Comparison of ENCODE assay signal across 8 cellular contexts in the genomic region with DNA sequence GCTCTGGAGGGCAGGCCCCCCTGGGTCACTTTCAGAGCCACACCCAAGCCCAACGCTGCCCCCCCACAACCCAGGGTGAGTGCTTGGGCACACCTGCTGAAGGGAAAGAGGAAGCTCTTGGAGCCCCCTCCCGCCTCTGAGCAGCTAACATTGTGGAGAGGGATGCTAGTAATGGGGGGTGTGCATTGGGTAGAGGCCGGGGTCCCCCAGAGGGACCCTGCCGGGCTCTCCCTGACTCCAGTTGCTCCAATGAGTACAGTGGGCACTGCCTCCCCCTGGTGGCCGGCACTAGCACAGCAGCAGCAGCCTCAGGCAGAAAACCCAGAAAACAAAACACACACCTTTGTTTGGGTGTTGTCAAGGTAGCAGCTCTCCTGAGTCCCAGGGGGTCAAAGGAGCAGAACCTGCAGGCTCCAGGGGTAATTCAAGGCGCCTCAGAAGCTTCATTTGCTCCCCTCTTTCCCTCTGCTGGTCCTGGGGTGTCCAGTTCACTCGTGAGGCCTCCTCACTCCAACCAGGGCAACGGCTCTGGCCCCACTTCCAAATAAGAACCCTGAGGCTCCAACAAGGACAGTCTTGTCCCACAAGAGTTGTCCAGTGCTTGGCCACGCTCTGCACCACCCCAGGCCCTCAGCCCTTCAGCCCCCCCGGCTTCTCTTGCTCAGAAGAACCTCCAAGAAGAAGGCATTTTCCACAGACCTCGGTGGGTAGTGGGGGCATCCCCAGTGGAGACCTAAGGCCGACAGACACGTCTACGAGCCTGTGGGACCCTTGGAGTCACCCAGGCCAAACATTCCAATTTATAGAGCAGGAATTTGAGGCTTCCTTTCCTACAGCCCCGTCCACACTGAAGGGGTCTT. TPM values are rescaled to one million over a fixed set of nuclear protein-coding genes. Genes with fewer than 3 reads are reported as not detected.
DNase-seq lines count a peak whose midpoint lies in the region; ATAC-seq and TF ChIP-seq lines count a peak whose summit lies in the region.

No MANE protein-coding gene starts in this region.

- H3K4me1 ChIP-seq in ovary (ENCODE audit: insufficient read depth): peaks cover 11% of the 10 kb centered on the region
- peaks cover 15% of the 10 kb centered on the region for H3K4me1 ChIP-seq in thymus (ENCODE audit: control insufficient read depth, insufficient read depth, low read length)

- no peak for TF ChIP-seq EP300 in ovary (IDR thresholded peaks at IDR 0.05)

- intact Hi-C loops in Right ventricle myocardium inferior (cut with DNase I) (loop anchor here (5.0 kb wide), 1 partner anchor 115 kb away; the partner anchor contains the start of gene GTF3C5), ovary (cut with DNase I) (loop anchor here (5.0 to 10.0 kb wide), 3 partner anchors 103 to 110 kb away; no protein-coding TSS in a partner anchor)

- H3K4me3 Mint-ChIP-seq in activated naive CD4-positive, alpha-beta T cell treated with anti-CD3 and anti-CD28 coated beads, Interleukin-2, amount 50 U/mL, for 24 hours: peak overlapping the region; percentile 90

- H3K4me3 ChIP-seq in GM06990 (replicated peaks; ENCODE audit: low read depth, low read length) (peak overlapping the region; percentile 82), ovary (peak overlapping the region; percentile 65), thymus (ENCODE audit: low read length) (peak overlapping the region; percentile 85)

- ATAC-seq in SK-N-SH treated with all-trans-retinoic acid at 6 μM for 48 hours: peak; percentile 57
- ATAC-seq in Right ventricle myocardium inferior: peak; percentile 24
- no peak for ATAC-seq in HG02973 (IDR thresholded peaks at IDR 0.05; ENCODE audit: unreplicated experiment)

- no peaks in the 10 kb centered on the region for H3K9me3 Mint-ChIP-seq in activated naive CD4-positive, alpha-beta T cell treated with anti-CD3 and anti-CD28 coated beads, Interleukin-2, amount 50 U/mL, for 24 hours

- H3K27ac ChIP-seq in ovary (peak overlapping the region; percentile 76 to 84), thymus (ENCODE audit: low read depth) (peak overlapping the region; percentile 76)

- no peaks in the 10 kb centered on the region for H3K9me3 ChIP-seq in ovary
- H3K9me3 ChIP-seq in thymus (ENCODE audit: control insufficient read depth): peaks cover 1% of the 10 kb centered on the region

- H3K4me1 Mint-ChIP-seq in activated naive CD4-positive, alpha-beta T cell treated with anti-CD3 and anti-CD28 coated beads, Interleukin-2, amount 50 U/mL, for 24 hours: peaks cover 44% of the 10 kb centered on the region

- H3K27ac Mint-ChIP-seq in activated naive CD4-positive, alpha-beta T cell treated with anti-CD3 and anti-CD28 coated beads, Interleukin-2, amount 50 U/mL, for 24 hours: peak overlapping the region; percentile 92

- DNase-seq in GM06990 (ENCODE audit: extremely low read depth, insufficient read length) (peak; percentile 69), LoVo (ENCODE audit: low spot score) (peak; percentile 85), Right ventricle myocardium inferior (ENCODE audit: missing footprints) (peak; percentile 91), ovary (peak; percentile 75 to 86 (median 86))

- H3K36me3 Mint-ChIP-seq in activated naive CD4-positive, alpha-beta T cell treated with anti-CD3 and anti-CD28 coated beads, Interleukin-2, amount 50 U/mL, for 24 hours: no peaks in the 10 kb centered on the region

- H3K27me3 ChIP-seq in GM06990 (replicated peaks; ENCODE audit: control insufficient read depth, insufficient read depth, low read length) (no peaks in the 10 kb centered on the region), ovary (no peaks in the 10 kb centered on the region), thymus (ENCODE audit: control insufficient read depth, insufficient read depth) (no peaks in the 10 kb centered on the region)

- no peak for TF ChIP-seq POLR2A in ovary (IDR thresholded peaks at IDR 0.05)

- 15 to 23% (median 22%) methylated on average over 15 of the region's 15 CpGs for WGBS in ovary, 3 donors
- 33% methylated on average over 15 of the region's 15 CpGs for WGBS in thymus

- no peaks in the 10 kb centered on the region for H3K27me3 Mint-ChIP-seq in activated naive CD4-positive, alpha-beta T cell treated with anti-CD3 and anti-CD28 coated beads, Interleukin-2, amount 50 U/mL, for 24 hours

- H3K36me3 ChIP-seq in GM06990 (ENCODE audit: control insufficient read depth, insufficient read depth, low read length) (peaks cover 1% of the 10 kb centered on the region), ovary (no peaks in the 10 kb centered on the region), thymus (ENCODE audit: control insufficient read depth, insufficient read depth) (no peaks in the 10 kb centered on the region)

- TF ChIP-seq CTCF in GM06990 (IDR thresholded peaks at IDR 0.05; ENCODE audit: insufficient read depth, low read length, poor library complexity, severe bottlenecking) (peak; percentile 98), ovary (IDR thresholded peaks at IDR 0.05) (peak; percentile 95 to 98 (median 96))

TF ChIP-seq in SK-N-SH treated with all-trans-retinoic acid at 6 μM for 48 hours, 23 proteins besides CTCF, POLR2A, EP300 and RAD21:
- TF ChIP-seq GLIS3 (CRISPR knock-in tag; IDR thresholded peaks at IDR 0.05) (no peak), TSHZ2 (CRISPR knock-in tag; IDR thresholded peaks at IDR 0.05) (0 out of 2 replicates have a peak, but pooled peaks have one; percentile 21), ISL1 (CRISPR knock-in tag; IDR thresholded peaks at IDR 0.05) (no peak), RARB (CRISPR knock-in tag; IDR thresholded peaks at IDR 0.05) (no peak)

RNA-seq across cellular contexts. Expression of gene GBGT1, which starts 16.1 kb away (rescaled TPM):
- total RNA-seq in Right ventricle myocardium inferior (8.2 TPM), ovary (10 to 100 TPM; 11.0 to 43.3 (median 25.9) TPM)
- polyA plus RNA-seq in ovary (10 to 100 TPM in 1 of 2 donors, 1 to 10 TPM in 1; 3.9 to 12.9 TPM), thymus (5.3 TPM)

RNA-seq across cellular contexts. Expression of gene RALGDS, which starts 26.6 kb away (rescaled TPM):
- total RNA-seq in Right ventricle myocardium inferior (33.7 TPM), ovary (100 to 1,000 TPM in 1 of 7 donors, 10 to 100 TPM in 6; 26.6 to 139 (median 48.8) TPM)
- polyA plus RNA-seq in ovary (10 to 100 TPM; 26.2 to 55.4 TPM), thymus (42.1 TPM)
